1 cellular context compared by ENCODE assay signal in genomic region chr2:207239222-207239674, GRCh38.
A peak's percentile ranks its signal among the peaks of the same experiment; 100 is the strongest.
TF ChIP-seq lines count a peak whose summit lies in the region.

No MANE protein-coding gene starts in this region.

TF ChIP-seq in GM12878, 131 proteins besides CTCF, POLR2A, EP300 and RAD21 (continued from another document):
- TF ChIP-seq REST (IDR thresholded peaks at IDR 0.05; ENCODE audit: low read depth, low read length) = no peak
- TF ChIP-seq EED (IDR thresholded peaks at IDR 0.05; ENCODE audit: low read depth) = 0 out of 2 replicates have a peak, but pooled peaks have one; percentile 20
- peak; percentile 45; the same call in 1 of the 2 replicates for TF ChIP-seq RUNX3 (IDR thresholded peaks at IDR 0.05; ENCODE audit: low read length)
- TF ChIP-seq MEF2B (IDR thresholded peaks at IDR 0.05; ENCODE audit: partially characterized antibody, poor library complexity, severe bottlenecking) = no peak
- no peak for TF ChIP-seq KAT2A (conservative IDR thresholded peaks at IDR 0.05; ENCODE audit: control insufficient read depth, low read depth, low read length)
- TF ChIP-seq ZZZ3 (IDR thresholded peaks at IDR 0.05; ENCODE audit: control insufficient read depth, insufficient read length, low read depth) = no peak
- TF ChIP-seq ZNF24 (IDR thresholded peaks at IDR 0.05) = no peak
- peak in 1 of 2 experiments; percentile 10; a peak in 1 of 3 replicates for TF ChIP-seq EGR1 (IDR thresholded peaks at IDR 0.05; ENCODE audit: borderline replicate concordance in 1 of 2, low read depth in 2 of 2, low read length in 2 of 2)
- no peak for TF ChIP-seq CHD1 (IDR thresholded peaks at IDR 0.05; ENCODE audit: low read depth, low read length)
